In the genomic region with DNA sequence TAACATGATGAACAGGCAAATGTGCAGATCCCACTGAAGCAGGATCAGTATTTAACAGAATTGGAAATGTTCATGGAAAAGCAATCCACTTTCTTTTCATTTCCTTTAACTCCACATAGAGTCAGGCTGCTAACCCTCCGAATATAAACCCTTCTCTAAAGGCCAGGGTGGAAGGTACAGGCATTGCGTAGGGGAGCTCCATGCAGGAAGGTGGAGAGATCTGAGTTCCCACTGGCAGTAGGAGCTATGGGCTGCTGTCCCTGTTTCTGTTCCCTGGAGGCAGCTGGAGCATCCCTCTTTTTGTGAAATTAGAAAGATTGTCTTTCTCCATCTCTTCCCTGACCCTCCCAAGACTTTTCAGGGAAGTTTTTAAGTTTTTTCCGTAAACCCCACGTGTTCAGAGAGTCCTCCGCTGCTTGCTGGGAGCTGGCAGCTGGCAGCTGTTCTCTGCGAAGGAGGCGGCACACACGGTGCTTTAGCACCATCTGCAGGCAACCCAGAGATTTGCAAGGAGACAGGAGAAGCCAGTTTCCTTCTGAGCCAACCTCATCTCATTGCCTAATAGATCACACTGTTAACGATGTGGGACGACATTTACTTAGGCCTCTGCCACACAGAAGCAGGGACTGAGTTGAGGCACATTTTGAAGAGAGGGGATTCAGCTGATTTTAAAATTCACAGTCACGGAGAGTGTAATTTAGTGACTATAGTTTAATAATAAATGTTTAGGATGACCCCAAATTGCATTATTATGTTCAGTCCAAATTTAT, we compare ENCODE assay signal across 8 cellular contexts. TPM values are rescaled to one million over a fixed set of nuclear protein-coding genes. Genes with fewer than 3 reads are reported as not detected.
DNase-seq lines count a peak whose midpoint lies in the region; ATAC-seq and TF ChIP-seq lines count a peak whose summit lies in the region.

No MANE protein-coding gene starts in this region.

- DNase-seq in DMS153 treated with DMSO at 0.1 percent for 48 hours (lab: John Stamatoyannopoulos, UW; ENCODE audit: unreplicated experiment) (peak; percentile 86), HuH-7 (ENCODE audit: low spot score) (peak; percentile 66), OCI-LY7 (ENCODE audit: low spot score) (peak; percentile 64), activated T-cell treated with anti-CD3 and anti-CD28 coated beads for 24 hours (ENCODE audit: low read depth) (peak; percentile 56), myocyte (ENCODE audit: low read depth) (peak; percentile 91)
- DNase-seq in stimulated activated CD8-positive, alpha-beta memory T cell treated with anti-CD3 and anti-CD28 coated beads, Interleukin-7, amount 100 ng/mL, for 24 hours (ENCODE audit: low read depth), result peak; percentile 34

- H2AFZ ChIP-seq in OCI-LY7 (ENCODE audit: low read length), result peak overlapping the region; percentile 89

- POLR2A ChIA-PET in OCI-LY7 (lab: Charles Lee), result interaction anchor here (1.0 kb wide), 1 partner anchor 11 kb away, joined by 5 read pairs; no protein-coding TSS in a partner anchor

- H3K4me2 ChIP-seq in OCI-LY7 (ENCODE audit: low read length), result peak overlapping the region; percentile 52

- H3K36me3 ChIP-seq in OCI-LY7 (ENCODE audit: insufficient read depth, low read length), result no peaks in the 10 kb centered on the region
- no peaks in the 10 kb centered on the region for H3K36me3 ChIP-seq in esophagus (ENCODE audit: control insufficient read depth in 2 of 2, insufficient read depth in 2 of 2, low read length in 1 of 2)

- no peaks in the 10 kb centered on the region for H4K20me1 ChIP-seq in OCI-LY7 (ENCODE audit: insufficient read depth, low read length)

- peak overlapping the region; percentile 18 for H3K4me3 ChIP-seq in OCI-LY7 (ENCODE audit: low read depth, low read length, poor library complexity, severe bottlenecking)
- peak overlapping the region in 1 of 2 donors; percentile 8 for H3K4me3 ChIP-seq in esophagus (ENCODE audit: low read depth in 1 of 2, low read length in 2 of 2)

- H3K4me1 ChIP-seq in OCI-LY7 (ENCODE audit: insufficient read depth, low read length, poor library complexity, severe bottlenecking) (no peaks in the 10 kb centered on the region), esophagus (ENCODE audit: control insufficient read depth in 2 of 2, insufficient read depth in 2 of 2, low read length in 1 of 2) (no peaks in the 10 kb centered on the region)

- H3K27ac ChIP-seq in OCI-LY7 (ENCODE audit: low read depth, low read length, poor library complexity, severe bottlenecking), result no peak overlapping the region
- peak overlapping the region; percentile 9 to 46 for H3K27ac ChIP-seq in esophagus (ENCODE audit: low read depth in 2 of 2, low read length in 1 of 2)

- no peaks in the 10 kb centered on the region for H3K9me3 ChIP-seq in OCI-LY7 (ENCODE audit: low read length)
- H3K9me3 ChIP-seq in esophagus (ENCODE audit: control insufficient read depth in 2 of 2, insufficient read depth in 1 of 2, low read depth in 1 of 2, low read length in 1 of 2), result no peaks in the 10 kb centered on the region

- H3K9me2 ChIP-seq in OCI-LY7 (ENCODE audit: insufficient read depth, low read length), result no peaks in the 10 kb centered on the region

- BruUV-seq in OCI-LY7 (replicated peaks; lab: Mats Ljungman, UMichigan), result no TSS peak

- no peaks in the 10 kb centered on the region for H3K27me3 ChIP-seq in esophagus (ENCODE audit: control insufficient read depth in 1 of 2, insufficient read depth in 2 of 2, low read length in 2 of 2)

- CTCF ChIA-PET in OCI-LY7 (lab: Charles Lee; ENCODE audit: unreplicated experiment), result interaction anchor here (0.5 to 1.0 kb wide), 2 partner anchors 1049 to 1078 kb away, joined by 3 read pairs; no protein-coding TSS in a partner anchor

- TF ChIP-seq CTCF in OCI-LY7 (conservative IDR thresholded peaks at IDR 0.05; ENCODE audit: low read length), result peak; percentile 91

- 5 to 7% methylated on average over 11 of the region's 11 CpGs for WGBS in esophagus, 2 donors

- peak; percentile 90 for ATAC-seq in GM21529 (IDR thresholded peaks at IDR 0.05; ENCODE audit: unreplicated experiment)

- intact Hi-C loops in OCI-LY7 (cut with micrococcal nuclease; ENCODE audit: unreplicated experiment), result loop anchor here (1.0 to 5.0 kb wide), 2 partner anchors 1019 to 1107 kb away; no protein-coding TSS in a partner anchor

- H3K79me2 ChIP-seq in OCI-LY7 (ENCODE audit: insufficient read depth, low read depth, low read length), result no peaks in the 10 kb centered on the region

RNA-seq across cellular contexts. Expression of a gene that starts 55.4 kb away (rescaled TPM):
- not detected in 2 replicates for total RNA-seq in OCI-LY7 (2014; rRNA removed; shearing (Covaris generic))
- total RNA-seq in OCI-LY7 (2022), result not detected in 2 replicates
- polyA plus RNA-seq in esophagus, result 10 to 100 TPM in 1 of 2 donors, 1 to 10 TPM in 1; 9.2 to 14.1 TPM
- total RNA-seq in myocyte, result 0.36 TPM in 1 of 2 replicates, not detected in the other
- not detected for polyA plus RNA-seq in myocyte (2012)

Comparison
In these comparisons a context has a peak if more than half of its experiments do, and no peak if none do; other contexts are left out.
1. DNase-seq: peak in every context shown above with its lines; median percentile 91 in myocyte; 86 in DMS153 treated with DMSO at 0.1 percent for 48 hours; 66 in HuH-7; 64 in OCI-LY7; 56 in activated T-cell treated with anti-CD3 and anti-CD28 coated beads for 24 hours; 34 in stimulated activated CD8-positive, alpha-beta memory T cell treated with anti-CD3 and anti-CD28 coated beads, Interleukin-7, amount 100 ng/mL, for 24 hours.